In genomic region chr18:6251084-6251483, GRCh38 we compare ENCODE assay signal across 7 cellular contexts.
"Had no signal": no experiment of that assay in that cellular context is flagged by ENCODE, and none has a peak within 500 bp of the region (broad histone marks: within the 10 kb centered on the region; RNA-seq: fewer than 3 reads in every experiment).

No MANE protein-coding gene starts in this region.

- H3K4me2 ChIP-seq: GM23338 had no signal

- H3K27ac ChIP-seq: HL-60 had no signal

- H3K27me3 Mint-ChIP-seq: IgD-negative memory B cell had no signal

- DNase-seq: H9, HCEC 1CT, KBM-7 had no signal

- H3K4me1 Mint-ChIP-seq: H9, IgD-negative memory B cell had no signal

- H3K9me3 Mint-ChIP-seq: GM23338, H9 had no signal

- H3K4me3 ChIP-seq: GM23338 had no signal

- H3K4me3 Mint-ChIP-seq: GM23338, H9, IgD-negative memory B cell had no signal

- ATAC-seq: GM23338, HepG2 had no signal

- H3K36me3 Mint-ChIP-seq: IgD-negative memory B cell had no signal

- H3K27ac Mint-ChIP-seq: GM23338, H9, IgD-negative memory B cell had no signal
